In the genomic region with DNA sequence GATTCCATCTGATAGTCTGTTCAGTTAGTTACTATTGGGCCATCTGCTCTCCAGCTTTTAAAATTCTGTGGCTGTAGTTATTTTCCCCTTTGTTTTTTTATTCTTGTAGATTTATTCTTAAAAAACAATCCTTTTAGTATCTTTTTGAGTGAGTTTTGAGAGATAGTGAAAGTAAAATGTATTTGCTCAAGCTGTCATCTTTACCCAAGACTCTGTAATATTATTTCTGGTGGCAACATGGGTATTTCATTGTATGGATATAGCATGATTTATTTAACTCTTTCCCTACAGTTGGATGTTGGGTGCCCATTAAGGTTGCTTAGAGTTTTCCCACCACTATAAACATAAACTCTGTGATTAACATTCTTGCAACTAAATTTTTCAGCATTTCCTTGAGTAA, we compare ENCODE assay signal across 2 cellular contexts.
TF ChIP-seq lines count a peak whose summit lies in the region.

No MANE protein-coding gene starts in this region.

TF ChIP-seq in liver, 16 proteins besides CTCF, POLR2A, EP300 and RAD21:
- TF ChIP-seq GABPA (IDR thresholded peaks at IDR 0.05 in 1 of 2, conservative IDR thresholded peaks at IDR 0.05 in 1 of 2) (no peak), SP1 (IDR thresholded peaks at IDR 0.05) (no peak), EGR1 (IDR thresholded peaks at IDR 0.05; ENCODE audit: low read depth in 2 of 2) (no peak), RXRA (IDR thresholded peaks at IDR 0.05) (no peak), FOXA1 (IDR thresholded peaks at IDR 0.05) (no peak), HNF4A (conservative IDR thresholded peaks at IDR 0.05) (no peak), JUND (IDR thresholded peaks at IDR 0.05) (no peak), ZBTB33 (IDR thresholded peaks at IDR 0.05) (no peak), NR2F2 (IDR thresholded peaks at IDR 0.05) (no peak), TAF1 (conservative IDR thresholded peaks at IDR 0.05) (no peak), HNF4G (IDR thresholded peaks at IDR 0.05) (no peak), FOXA2 (IDR thresholded peaks at IDR 0.05) (no peak), YY1 (IDR thresholded peaks at IDR 0.05) (no peak)
- TF ChIP-seq, protein P1, sequence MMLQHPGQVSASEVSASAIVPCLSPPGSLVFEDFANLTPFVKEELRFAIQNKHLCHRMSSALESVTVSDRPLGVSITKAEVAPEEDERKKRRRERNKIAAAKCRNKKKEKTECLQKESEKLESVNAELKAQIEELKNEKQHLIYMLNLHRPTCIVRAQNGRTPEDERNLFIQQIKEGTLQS (IDR thresholded peaks at IDR 0.05), result no peak
- TF ChIP-seq, protein P2, sequence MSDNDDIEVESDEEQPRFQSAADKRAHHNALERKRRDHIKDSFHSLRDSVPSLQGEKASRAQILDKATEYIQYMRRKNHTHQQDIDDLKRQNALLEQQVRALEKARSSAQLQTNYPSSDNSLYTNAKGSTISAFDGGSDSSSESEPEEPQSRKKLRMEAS (IDR thresholded peaks at IDR 0.05), result no peak
- TF ChIP-seq, protein P3, sequence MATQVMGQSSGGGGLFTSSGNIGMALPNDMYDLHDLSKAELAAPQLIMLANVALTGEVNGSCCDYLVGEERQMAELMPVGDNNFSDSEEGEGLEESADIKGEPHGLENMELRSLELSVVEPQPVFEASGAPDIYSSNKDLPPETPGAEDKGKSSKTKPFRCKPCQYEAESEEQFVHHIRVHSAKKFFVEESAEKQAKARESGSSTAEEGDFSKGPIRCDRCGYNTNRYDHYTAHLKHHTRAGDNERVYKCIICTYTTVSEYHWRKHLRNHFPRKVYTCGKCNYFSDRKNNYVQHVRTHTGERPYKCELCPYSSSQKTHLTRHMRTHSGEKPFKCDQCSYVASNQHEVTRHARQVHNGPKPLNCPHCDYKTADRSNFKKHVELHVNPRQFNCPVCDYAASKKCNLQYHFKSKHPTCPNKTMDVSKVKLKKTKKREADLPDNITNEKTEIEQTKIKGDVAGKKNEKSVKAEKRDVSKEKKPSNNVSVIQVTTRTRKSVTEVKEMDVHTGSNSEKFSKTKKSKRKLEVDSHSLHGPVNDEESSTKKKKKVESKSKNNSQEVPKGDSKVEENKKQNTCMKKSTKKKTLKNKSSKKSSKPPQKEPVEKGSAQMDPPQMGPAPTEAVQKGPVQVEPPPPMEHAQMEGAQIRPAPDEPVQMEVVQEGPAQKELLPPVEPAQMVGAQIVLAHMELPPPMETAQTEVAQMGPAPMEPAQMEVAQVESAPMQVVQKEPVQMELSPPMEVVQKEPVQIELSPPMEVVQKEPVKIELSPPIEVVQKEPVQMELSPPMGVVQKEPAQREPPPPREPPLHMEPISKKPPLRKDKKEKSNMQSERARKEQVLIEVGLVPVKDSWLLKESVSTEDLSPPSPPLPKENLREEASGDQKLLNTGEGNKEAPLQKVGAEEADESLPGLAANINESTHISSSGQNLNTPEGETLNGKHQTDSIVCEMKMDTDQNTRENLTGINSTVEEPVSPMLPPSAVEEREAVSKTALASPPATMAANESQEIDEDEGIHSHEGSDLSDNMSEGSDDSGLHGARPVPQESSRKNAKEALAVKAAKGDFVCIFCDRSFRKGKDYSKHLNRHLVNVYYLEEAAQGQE (IDR thresholded peaks at IDR 0.05), result no peak

TF ChIP-seq in HepG2, 621 proteins besides CTCF, POLR2A, EP300 and RAD21:
- TF ChIP-seq ZNF605 (CRISPR knock-in tag; IDR thresholded peaks at IDR 0.05) (no peak), SMAD9 (CRISPR knock-in tag; IDR thresholded peaks at IDR 0.05) (no peak)
